Comparison of ENCODE assay signal across 18 cellular contexts in genomic region chr10:101967119-101967518, GRCh38.
"Had no signal": no experiment of that assay in that cellular context is flagged by ENCODE, and none has a peak within 500 bp of the region (broad histone marks: within the 10 kb centered on the region; RNA-seq: fewer than 3 reads in every experiment).

No MANE protein-coding gene starts in this region.

- H3K9me3 Mint-ChIP-seq: activated T-cell treated with anti-CD3 and anti-CD28 coated beads, Interleukin-2, amount 50 U/mL, for 24 hours; endodermal cell; immature natural killer cell; nephron progenitor cell; stimulated activated naive CD8-positive, alpha-beta T cell treated with anti-CD3 and anti-CD28 coated beads, Interleukin-15, amount 100 ng/mL, for 72 hours; T-helper 2 cell treated with Interferon-gamma antibody and Interleukin-4, amounts not matched to agents 5 μg/mL and 100 μg/mL, for 36 hours had no signal

- H3K9me3 ChIP-seq: mucosa of descending colon, prostate gland, sigmoid colon, thoracic aorta had no signal

- H3K4me3 ChIP-seq: mucosa of descending colon, prostate gland, sigmoid colon, thoracic aorta had no signal

- H3K27ac Mint-ChIP-seq: activated CD8-positive, alpha-beta memory T cell treated with anti-CD3 and anti-CD28 coated beads, Interleukin-2, amount 10 ng/mL, durations not matched to agents 7 days and 5 days; activated naive CD8-positive, alpha-beta T cell; activated T-cell treated with anti-CD3 and anti-CD28 coated beads, Interleukin-2, amount 50 U/mL, for 24 hours; endodermal cell; stimulated activated naive CD8-positive, alpha-beta T cell treated with anti-CD3 and anti-CD28 coated beads, Interleukin-15, amount 100 ng/mL, for 72 hours; T-helper 2 cell treated with Interferon-gamma antibody and Interleukin-4, amounts not matched to agents 5 μg/mL and 100 μg/mL, for 36 hours had no signal

- H3K4me3 Mint-ChIP-seq: activated CD8-positive, alpha-beta memory T cell treated with anti-CD3 and anti-CD28 coated beads, Interleukin-2, amount 10 ng/mL, durations not matched to agents 7 days and 5 days; activated naive CD8-positive, alpha-beta T cell; activated T-cell treated with anti-CD3 and anti-CD28 coated beads, Interleukin-2, amount 50 U/mL, for 24 hours; endodermal cell; immature natural killer cell; nephron progenitor cell; stimulated activated naive CD8-positive, alpha-beta T cell treated with anti-CD3 and anti-CD28 coated beads, Interleukin-15, amount 100 ng/mL, for 72 hours; T-helper 2 cell treated with Interferon-gamma antibody and Interleukin-4, amounts not matched to agents 5 μg/mL and 100 μg/mL, for 36 hours had no signal

- H3K27ac ChIP-seq: brain microvascular endothelial cell, prostate gland, sigmoid colon, thoracic aorta had no signal

- DNase-seq: activated CD4-positive, alpha-beta T cell treated with anti-CD3 and anti-CD28 coated beads, Interleukin-2, amount 50 U/mL, for 4 hours; activated CD4-positive, CD25-positive, alpha-beta regulatory T cell treated with anti-CD3 and anti-CD28 coated beads, Interleukin-2, amount 50 U/mL, for 72 hours; activated CD8-positive, alpha-beta memory T cell treated with anti-CD3 and anti-CD28 coated beads, Interleukin-2, amount 10 ng/mL, durations not matched to agents 7 days and 5 days; activated gamma-delta T cell; activated T-cell treated with anti-CD3 and anti-CD28 coated beads, Interleukin-2, amount 50 U/mL, for 24 hours; amygdala; endodermal cell; immature natural killer cell; mucosa of descending colon; nephron progenitor cell; sigmoid colon; stimulated activated CD4-positive, alpha-beta T cell treated with anti-CD3 and anti-CD28 coated beads, Interleukin-12 subunit alpha, Interleukin-12 subunit beta, amount 100 ng/mL, for 4 hours; stimulated activated naive CD8-positive, alpha-beta T cell treated with anti-CD3 and anti-CD28 coated beads, Interleukin-15, amount 100 ng/mL, for 72 hours had no signal

- H3K36me3 ChIP-seq: brain microvascular endothelial cell, prostate gland had no signal

- ATAC-seq: activated CD8-positive, alpha-beta memory T cell treated with anti-CD3 and anti-CD28 coated beads, Interleukin-2, amount 10 ng/mL, durations not matched to agents 7 days and 5 days; mucosa of descending colon; stimulated activated naive CD8-positive, alpha-beta T cell treated with anti-CD3 and anti-CD28 coated beads, Interleukin-15, amount 100 ng/mL, for 72 hours had no signal

- H3K4me1 ChIP-seq: prostate gland, sigmoid colon had no signal

- H3K27me3 ChIP-seq: brain microvascular endothelial cell, sigmoid colon had no signal

- H3K27me3 Mint-ChIP-seq: activated CD8-positive, alpha-beta memory T cell treated with anti-CD3 and anti-CD28 coated beads, Interleukin-2, amount 10 ng/mL, durations not matched to agents 7 days and 5 days; activated naive CD8-positive, alpha-beta T cell; activated T-cell treated with anti-CD3 and anti-CD28 coated beads, Interleukin-2, amount 50 U/mL, for 24 hours; stimulated activated naive CD8-positive, alpha-beta T cell treated with anti-CD3 and anti-CD28 coated beads, Interleukin-15, amount 100 ng/mL, for 72 hours had no signal
